ENCODE assay signal across 32 cellular contexts in genomic region chr1:162701286-162701685, GRCh38.
DNase-seq lines count a peak whose midpoint lies in the region; ATAC-seq, FAIRE-seq and TF ChIP-seq lines count a peak whose summit lies in the region.
"Had no signal": no experiment of that assay in that cellular context is flagged by ENCODE, and none has a peak within 500 bp of the region (broad histone marks: within the 10 kb centered on the region; RNA-seq: fewer than 3 reads in every experiment).

No MANE protein-coding gene starts in this region.

- DNase-seq in GM12865 (ENCODE audit: low read depth) (peak; percentile 47), GM12878 (ENCODE audit: low read depth, low spot score) (peak; percentile 28), CD14-positive monocyte (ENCODE audit: low spot score) (no peak), nucleus accumbens (lab: John Stamatoyannopoulos, UW) (no peak)
- DNase-seq in activated CD8-positive, alpha-beta memory T cell treated with anti-CD3 and anti-CD28 coated beads for 24 hours = no peak
- DNase-seq: ACHN; activated effector memory CD4-positive, alpha-beta T cell treated with anti-CD3 and anti-CD28 coated beads, Interleukin-2, amount 50 U/mL, for 16 hours; CD8-positive, alpha-beta memory T cell; dorsolateral prefrontal cortex; esophagus squamous epithelium; foreskin melanocyte; HCEC 1CT; heart right ventricle; KG1; kidney; natural killer cell; NCI-H1105; NCI-H187 treated with DMSO at 0.1 percent for 48 hours; NCI-H526; occipital lobe; Peyer's patch; SHP77; stimulated activated CD4-positive, alpha-beta T cell treated with anti-CD3 and anti-CD28 coated beads, Interleukin-4, amount 100 ng/mL, for 24 hours; transverse colon had no signal

- TF ChIP-seq EP300 in GM12878 (IDR thresholded peaks at IDR 0.05; ENCODE audit: borderline replicate concordance in 1 of 2, control insufficient read depth in 1 of 2, low read depth in 2 of 2, low read length in 2 of 2) = no peak

- RAD21 ChIA-PET in GM12878 (lab: Charles Lee; ENCODE audit: unreplicated experiment) = interaction anchor here (1.1 to 4.7 kb wide), 12 partner anchors 11 to 113 kb away, joined by 3 to 39 read pairs (median 5); partner anchors contain the start of gene DDR2

- no peaks in the 10 kb centered on the region for H3K27me3 ChIP-seq in GM12878 (replicated peaks in 1 of 2; ENCODE audit: control insufficient read depth in 2 of 2, insufficient read depth in 2 of 2, low read length in 1 of 2)
- H3K27me3 ChIP-seq: dorsolateral prefrontal cortex, esophagus squamous epithelium, heart right ventricle, Peyer's patch, transverse colon had no signal

- H3K27ac ChIP-seq in GM12878 (ENCODE audit: control insufficient read depth, insufficient read depth) = no peak overlapping the region
- H3K27ac ChIP-seq: dorsolateral prefrontal cortex, esophagus squamous epithelium, heart right ventricle, Peyer's patch, prostate gland, transverse colon had no signal

- peaks cover 0 to 14% (median 0%) of the 10 kb centered on the region in 7 donors for H3K9me3 Mint-ChIP-seq in CD14-positive monocyte
- H3K9me3 Mint-ChIP-seq: CD8-positive, alpha-beta memory T cell; natural killer cell had no signal

- no peaks in the 10 kb centered on the region for H3K36me3 Mint-ChIP-seq in CD14-positive monocyte
- H3K36me3 Mint-ChIP-seq: activated naive CD8-positive, alpha-beta T cell; CD8-positive, alpha-beta memory T cell; natural killer cell had no signal

- no peak for TF ChIP-seq RAD21 in GM12878 (IDR thresholded peaks at IDR 0.05; ENCODE audit: insufficient read depth, low read depth, low read length)

- no peak overlapping the region for H3K4me3 Mint-ChIP-seq in CD14-positive monocyte
- H3K4me3 Mint-ChIP-seq: activated naive CD8-positive, alpha-beta T cell; B cell; CD8-positive, alpha-beta memory T cell; natural killer cell had no signal

- TF ChIP-seq CTCF in GM12865 (IDR thresholded peaks at IDR 0.05; ENCODE audit: insufficient read depth, low read depth, low read length, missing control alignments) (no peak), GM12878 (IDR thresholded peaks at IDR 0.05 in 2 of 3, conservative IDR thresholded peaks at IDR 0.05 in 1 of 3; ENCODE audit: control insufficient read depth in 2 of 3, extremely low read depth in 1 of 3, insufficient read depth in 1 of 3, low read depth in 3 of 3, low read length in 3 of 3) (no peak), CD14-positive monocyte (IDR thresholded peaks at IDR 0.05) (no peak)

- no peak overlapping the region for H3K27ac Mint-ChIP-seq in CD14-positive monocyte
- H3K27ac Mint-ChIP-seq: activated naive CD8-positive, alpha-beta T cell; B cell; CD8-positive, alpha-beta memory T cell; natural killer cell had no signal

- H3K4me1 Mint-ChIP-seq in CD14-positive monocyte = no peaks in the 10 kb centered on the region
- H3K4me1 Mint-ChIP-seq: B cell; CD8-positive, alpha-beta memory T cell; natural killer cell had no signal

- no peak overlapping the region for H3K9ac ChIP-seq in GM12878 (ENCODE audit: control insufficient read depth, insufficient read depth, low read length)

- SMC1A ChIA-PET in GM12878 (lab: Charles Lee; ENCODE audit: uncharacterized antibody, unreplicated experiment) = interaction anchor here (0.9 to 5.5 kb wide), 11 partner anchors 11 to 88 kb away, joined by 3 to 41 read pairs (median 4); partner anchors contain the start of gene DDR2

- no peak overlapping the region for H3K4me2 ChIP-seq in GM12878 (ENCODE audit: control insufficient read depth, insufficient read depth)

- TF ChIP-seq POLR2A in GM12878 (IDR thresholded peaks at IDR 0.05; ENCODE audit: low read depth, low read length) = no peak

- H4K20me1 ChIP-seq in GM12878 (ENCODE audit: control insufficient read depth, insufficient read depth) = no peaks in the 10 kb centered on the region

- H3K27me3 Mint-ChIP-seq in CD14-positive monocyte (ENCODE audit: low read depth in 3 of 3) = no peaks in the 10 kb centered on the region
- H3K27me3 Mint-ChIP-seq: activated naive CD8-positive, alpha-beta T cell had no signal

- FAIRE-seq in GM12878 (lab: Jason Lieb, UNC) = no peak
- FAIRE-seq: endometrium, kidney had no signal

- BruUV-seq in GM12878 (replicated peaks; lab: Mats Ljungman, UMichigan) = no TSS peak

- H2AFZ ChIP-seq in GM12878 (ENCODE audit: control insufficient read depth, low read depth, low read length) = no peak overlapping the region

- H3K4me1 ChIP-seq in GM12878 (ENCODE audit: control insufficient read depth, insufficient read depth, low read length) = 0 out of 2 replicates have a peak, but pooled peaks cover 5% of the 10 kb centered on the region
- H3K4me1 ChIP-seq: prostate gland had no signal

- in situ Hi-C loops in GM12878 (cut with MboI) = no loop called here

- 0% methylated on average over 1 of the region's 1 CpG for WGBS in GM12878 (ENCODE audit: insufficient coverage, insufficient replicate concordance, low lambda C conversion rate, missing lambda C conversion rate)

- H3K9me3 ChIP-seq in GM12878 (replicated peaks; ENCODE audit: control insufficient read depth, insufficient read depth, low read length) = no peaks in the 10 kb centered on the region
- H3K9me3 ChIP-seq: esophagus squamous epithelium, heart right ventricle, Peyer's patch, prostate gland, transverse colon had no signal

- POLR2A ChIA-PET in GM12878 (lab: Charles Lee) = interaction anchor here (0.8 to 1.6 kb wide), 9 partner anchors 9 to 70 kb away, joined by 3 to 7 read pairs (median 4); partner anchors contain the start of gene DDR2

- ATAC-seq in GM18868 (IDR thresholded peaks at IDR 0.05; ENCODE audit: unreplicated experiment) (peak; percentile 66), HG03469 (IDR thresholded peaks at IDR 0.05; ENCODE audit: unreplicated experiment) (peak; percentile 41), GM12878 (peak; percentile 81), HG02970 (IDR thresholded peaks at IDR 0.05; ENCODE audit: low FRiP score, unreplicated experiment) (no peak)
- ATAC-seq: heart right ventricle, natural killer cell, sciatic nerve had no signal

- H3K4me3 ChIP-seq in GM12865 (ENCODE audit: low read depth, low read length) (no peak overlapping the region), GM12878 (no peak overlapping the region)
- H3K4me3 ChIP-seq: dorsolateral prefrontal cortex, esophagus squamous epithelium, heart right ventricle, Peyer's patch, prostate gland, transverse colon had no signal

- CTCF ChIA-PET in GM12878 (lab: Yijun Ruan, JAX) = interaction anchor here (1.0 to 2.4 kb wide), 7 partner anchors 8 to 909 kb away, joined by 3 to 8 read pairs (median 4); no protein-coding TSS in a partner anchor

- intact Hi-C loops in GM12878 (cut with micrococcal nuclease; ENCODE audit: unreplicated experiment) (no loop called here), CD14-positive monocyte (cut with micrococcal nuclease) (no loop called here)

- no peaks in the 10 kb centered on the region for H3K36me3 ChIP-seq in GM12878 (ENCODE audit: control insufficient read depth in 2 of 2, insufficient read depth in 2 of 2, low read length in 1 of 2)
- H3K36me3 ChIP-seq: esophagus squamous epithelium, Peyer's patch, prostate gland, transverse colon had no signal

- H3K79me2 ChIP-seq in GM12878 (ENCODE audit: control insufficient read depth, insufficient read depth, low read length) = no peaks in the 10 kb centered on the region

TF ChIP-seq in GM12878, 131 proteins besides CTCF, POLR2A, EP300 and RAD21 (continues in another document):
- TF ChIP-seq KAT2A (conservative IDR thresholded peaks at IDR 0.05; ENCODE audit: control insufficient read depth, low read depth, low read length) (no peak), EED (IDR thresholded peaks at IDR 0.05; ENCODE audit: low read depth) (0 out of 2 replicates have a peak, but pooled peaks have one; percentile 42), RUNX3 (IDR thresholded peaks at IDR 0.05; ENCODE audit: low read length) (peak; percentile 26; the same call in 1 of the 2 replicates), CREM (IDR thresholded peaks at IDR 0.05; ENCODE audit: low read depth) (0 out of 2 replicates have a peak, but pooled peaks have one; percentile 13), JUNB (IDR thresholded peaks at IDR 0.05) (peak; percentile 73), PKNOX1 (IDR thresholded peaks at IDR 0.05) (no peak), ZNF24 (IDR thresholded peaks at IDR 0.05) (peak; percentile 82), JUND (IDR thresholded peaks at IDR 0.05; ENCODE audit: low read depth, low read length) (no peak)
- TF ChIP-seq, protein P1, sequence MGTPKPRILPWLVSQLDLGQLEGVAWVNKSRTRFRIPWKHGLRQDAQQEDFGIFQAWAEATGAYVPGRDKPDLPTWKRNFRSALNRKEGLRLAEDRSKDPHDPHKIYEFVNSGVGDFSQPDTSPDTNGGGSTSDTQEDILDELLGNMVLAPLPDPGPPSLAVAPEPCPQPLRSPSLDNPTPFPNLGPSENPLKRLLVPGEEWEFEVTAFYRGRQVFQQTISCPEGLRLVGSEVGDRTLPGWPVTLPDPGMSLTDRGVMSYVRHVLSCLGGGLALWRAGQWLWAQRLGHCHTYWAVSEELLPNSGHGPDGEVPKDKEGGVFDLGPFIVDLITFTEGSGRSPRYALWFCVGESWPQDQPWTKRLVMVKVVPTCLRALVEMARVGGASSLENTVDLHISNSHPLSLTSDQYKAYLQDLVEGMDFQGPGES (IDR thresholded peaks at IDR 0.05) = no peak

Comparison
In these comparisons a context has a peak if more than half of its experiments do, and no peak if none do; other contexts are left out.
1. DNase-seq: peak in GM12865 (single experiment) and GM12878 (single experiment); none in CD14-positive monocyte (single experiment), activated CD8-positive, alpha-beta memory T cell treated with anti-CD3 and anti-CD28 coated beads for 24 hours (single experiment) and nucleus accumbens (0 of 56).